In the genomic region with DNA sequence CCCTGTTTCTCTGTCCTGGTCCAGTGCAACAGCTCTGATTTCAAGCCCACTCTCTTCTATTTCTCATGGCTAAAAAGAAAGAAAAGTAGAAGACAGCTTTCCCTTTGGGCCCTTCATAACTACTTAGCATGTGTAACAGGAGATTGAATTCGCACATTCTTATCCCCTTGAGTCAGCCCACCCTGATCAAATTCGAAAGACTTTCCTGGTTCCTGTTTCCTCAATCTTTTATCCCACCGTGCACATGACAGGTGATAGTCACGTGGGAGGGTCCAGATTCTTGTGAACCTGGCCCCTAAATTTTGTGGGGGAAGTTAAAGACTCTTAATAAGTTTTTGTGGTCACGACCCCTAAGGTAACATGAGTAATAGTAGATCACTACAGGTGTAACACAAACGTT, we compare ENCODE assay signal across 26 cellular contexts. TPM values are rescaled to one million over a fixed set of nuclear protein-coding genes. Genes with fewer than 3 reads are reported as not detected.
"Had no signal": no experiment of that assay in that cellular context is flagged by ENCODE, and none has a peak within 500 bp of the region (broad histone marks: within the 10 kb centered on the region; RNA-seq: fewer than 3 reads in every experiment).

No MANE protein-coding gene starts in this region.

- H3K9me3 ChIP-seq: MG63, SJSA1 had no signal

- H3K36me3 ChIP-seq: MG63, SJSA1 had no signal

- DNase-seq: IMR-90, Karpas-422, KG1, MG63, NCI-H1092, NCI-H1105 treated with DMSO at 0.1 percent for 48 hours, NCI-H1417 treated with DMSO at 0.1 percent for 48 hours, NCI-H146, NCI-H1694 treated with DMSO at 0.1 percent for 48 hours, NCI-H1930, NCI-H2081, NCI-H2107, NCI-H226, NCI-H446, NCI-H510A, NCI-H524 treated with DMSO at 0.1 percent for 48 hours, NCI-H69, NCI-H774, Right ventricle myocardium superior, RPMI8226, SIG-M5 had no signal

- H3K4me3 ChIP-seq: MG63, SJSA1, SK-N-MC had no signal

- H3K27ac ChIP-seq: SJSA1, SK-N-MC had no signal

- FAIRE-seq: HepG2, RCC 7860 had no signal

- H3K27me3 ChIP-seq: MG63, SJSA1 had no signal

RNA-seq across cellular contexts. Expression of a gene that starts 4.7 kb away (rescaled TPM):
- total RNA-seq: HepG2, HT1080, IMR-90, Right ventricle myocardium superior, SJSA1 had no signal
- polyA plus RNA-seq: HepG2, IMR-90 had no signal
